In genomic region chr4:87100093-87100634, GRCh38 we compare ENCODE assay signal across 21 cellular contexts.
DNase-seq lines count a peak whose midpoint lies in the region; ATAC-seq and TF ChIP-seq lines count a peak whose summit lies in the region.
"Had no signal": no experiment of that assay in that cellular context is flagged by ENCODE, and none has a peak within 500 bp of the region (broad histone marks: within the 10 kb centered on the region; RNA-seq: fewer than 3 reads in every experiment).

No MANE protein-coding gene starts in this region.

- POLR2A ChIA-PET in T-cell (lab: Charles Lee): no interaction called here

- H3K79me1 ChIP-seq in mesenchymal stem cell (replicated peaks; ENCODE audit: low read length, poor library complexity, severe bottlenecking): peaks cover 10% of the 10 kb centered on the region

- DNase-seq in activated naive CD8-positive, alpha-beta T cell treated with anti-CD3 and anti-CD28 coated beads for 36 hours: no peak
- DNase-seq in T-cell (no peak), left lung (no peak), transverse colon (no peak), mesenchymal stem cell (no peak), NCI-H526 treated with DMSO at 0.1 percent for 48 hours (lab: John Stamatoyannopoulos, UW) (no peak)
- DNase-seq: activated CD4-positive, alpha-beta T cell treated with anti-CD3 and anti-CD28 coated beads, Interleukin-2, amount 50 U/mL, for 4 hours; activated gamma-delta T cell treated with Interleukin-2 at 50 U/mL for 16 hours; BE2C; left cardiac atrium; midbrain; NCI-H1930; NCI-H446; spleen; stimulated activated CD4-positive, alpha-beta T cell treated with anti-CD3 and anti-CD28 coated beads, Interleukin-4, amount 100 ng/mL, for 4 hours; WERI-Rb-1 had no signal

- H3K9me3 Mint-ChIP-seq in activated naive CD8-positive, alpha-beta T cell (ENCODE audit: low read depth): no peaks in the 10 kb centered on the region
- H3K9me3 Mint-ChIP-seq in activated naive CD8-positive, alpha-beta T cell treated with anti-CD3 and anti-CD28 coated beads for 36 hours: no peaks in the 10 kb centered on the region
- no peaks in the 10 kb centered on the region for H3K9me3 Mint-ChIP-seq in T-cell

- H4K91ac ChIP-seq in mesenchymal stem cell (ENCODE audit: low read length): no peak overlapping the region

- intact Hi-C loops in left lung (cut with DNase I) (no loop called here), transverse colon (cut with DNase I; ENCODE audit: low total_unique reads) (loop anchor here (10.0 kb wide), 1 partner anchor 165 kb away; the partner anchor contains the start of gene AFF1)

- CTCF ChIA-PET in T-cell (lab: Charles Lee): interaction anchor here in 1 of 2 donors (1.2 kb wide), 1 partner anchor 177 kb away, joined by 3 read pairs; no protein-coding TSS in a partner anchor

- ATAC-seq in T-cell (replicated peaks in 1 of 4) (no peak), left lung (peak; percentile 77), GM19023 (IDR thresholded peaks at IDR 0.05; ENCODE audit: unreplicated experiment) (no peak)
- ATAC-seq: left cardiac atrium, Panc1 had no signal

- no peak overlapping the region for H2AK5ac ChIP-seq in mesenchymal stem cell (ENCODE audit: low read length, severe bottlenecking)

- H2AFZ ChIP-seq in mesenchymal stem cell (ENCODE audit: low read depth, low read length): no peak overlapping the region

- no peak for TF ChIP-seq EP300 in transverse colon (IDR thresholded peaks at IDR 0.05; ENCODE audit: low read depth)

- no peak overlapping the region for H3K23ac ChIP-seq in mesenchymal stem cell (ENCODE audit: low read length in 2 of 2)

- peaks cover 5% of the 10 kb centered on the region for H3K36me3 Mint-ChIP-seq in activated naive CD8-positive, alpha-beta T cell
- peaks cover 6% of the 10 kb centered on the region for H3K36me3 Mint-ChIP-seq in activated naive CD8-positive, alpha-beta T cell treated with anti-CD3 and anti-CD28 coated beads for 36 hours
- peaks cover 21% of the 10 kb centered on the region for H3K36me3 Mint-ChIP-seq in T-cell

- peaks cover 14 to 37% of the 10 kb centered on the region in 2 donors for H3K4me1 ChIP-seq in left lung
- peaks cover 17 to 52% (median 26%) of the 10 kb centered on the region in 4 donors for H3K4me1 ChIP-seq in transverse colon
- peaks cover 3% of the 10 kb centered on the region for H3K4me1 ChIP-seq in mesenchymal stem cell (ENCODE audit: control insufficient read depth, insufficient read depth, low read depth, low read length)

- H3K4me2 ChIP-seq in mesenchymal stem cell (ENCODE audit: low read length, poor library complexity, severe bottlenecking): no peak overlapping the region
- H3K4me2 ChIP-seq: KMS-11 had no signal

- no peak overlapping the region for H3K4me3 Mint-ChIP-seq in activated naive CD8-positive, alpha-beta T cell
- H3K4me3 Mint-ChIP-seq in activated naive CD8-positive, alpha-beta T cell treated with anti-CD3 and anti-CD28 coated beads for 36 hours: no peak overlapping the region
- no peak overlapping the region for H3K4me3 Mint-ChIP-seq in T-cell

- TF ChIP-seq POLR2A in transverse colon (IDR thresholded peaks at IDR 0.05): no peak

- no peak overlapping the region for H2BK15ac ChIP-seq in mesenchymal stem cell (ENCODE audit: low read depth, poor library complexity, severe bottlenecking)

- H2BK5ac ChIP-seq in mesenchymal stem cell (ENCODE audit: low read depth, low read length, poor library complexity, severe bottlenecking): no peak overlapping the region

- TF ChIP-seq CTCF in left lung (IDR thresholded peaks at IDR 0.05): no peak
- no peak for TF ChIP-seq CTCF in transverse colon (IDR thresholded peaks at IDR 0.05)

- H3K27me3 Mint-ChIP-seq in activated naive CD8-positive, alpha-beta T cell: no peaks in the 10 kb centered on the region
- H3K27me3 Mint-ChIP-seq in activated naive CD8-positive, alpha-beta T cell treated with anti-CD3 and anti-CD28 coated beads for 36 hours: no peaks in the 10 kb centered on the region
- H3K27me3 Mint-ChIP-seq in T-cell: no peaks in the 10 kb centered on the region

- H2BK12ac ChIP-seq in mesenchymal stem cell (ENCODE audit: low read length in 2 of 2): no peak overlapping the region

- no peak overlapping the region for H4K8ac ChIP-seq in mesenchymal stem cell (ENCODE audit: low read length)

- no peak overlapping the region for H3K27ac ChIP-seq in left lung
- peak overlapping the region; percentile 1 to 45 (median 20) for H3K27ac ChIP-seq in transverse colon
- no peak overlapping the region for H3K27ac ChIP-seq in mesenchymal stem cell (ENCODE audit: low read length, poor library complexity, severe bottlenecking)
- H3K27ac ChIP-seq: ascending aorta, KMS-11, spleen, WERI-Rb-1 had no signal

- H3K27me3 ChIP-seq in left lung (no peaks in the 10 kb centered on the region), transverse colon (no peaks in the 10 kb centered on the region), mesenchymal stem cell (ENCODE audit: control insufficient read depth in 1 of 2, insufficient read depth in 1 of 2, low read length in 2 of 2) (no peaks in the 10 kb centered on the region)
- H3K27me3 ChIP-seq: ascending aorta, BE2C, spleen had no signal

- in situ Hi-C loops in transverse colon (cut with MboI; ENCODE audit: low pct_ligation_motif_present in 1 of 4, low pct_unique_long_range_greater_than_20kb in 1 of 4, low sequenced_read_pairs in 3 of 4): no loop called here

- H3K4me1 Mint-ChIP-seq in activated naive CD8-positive, alpha-beta T cell (ENCODE audit: low read depth): peaks cover 50% of the 10 kb centered on the region
- H3K4me1 Mint-ChIP-seq in activated naive CD8-positive, alpha-beta T cell treated with anti-CD3 and anti-CD28 coated beads for 36 hours: peaks cover 39% of the 10 kb centered on the region
- H3K4me1 Mint-ChIP-seq in T-cell: peaks cover 48 to 69% (median 68%) of the 10 kb centered on the region in 3 donors

- H3K4ac ChIP-seq in mesenchymal stem cell (ENCODE audit: low read depth in 1 of 2, low read length in 2 of 2): no peak overlapping the region

- H3K4me3 ChIP-seq in left lung (no peak overlapping the region), transverse colon (no peak overlapping the region), mesenchymal stem cell (ENCODE audit: insufficient read depth in 1 of 2, low read depth in 1 of 2, low read length in 2 of 2) (no peak overlapping the region)
- H3K4me3 ChIP-seq: ascending aorta, spleen had no signal

- H3K27ac Mint-ChIP-seq in activated naive CD8-positive, alpha-beta T cell: peak overlapping the region; percentile 61
- H3K27ac Mint-ChIP-seq in activated naive CD8-positive, alpha-beta T cell treated with anti-CD3 and anti-CD28 coated beads for 36 hours: no peak overlapping the region
- H3K27ac Mint-ChIP-seq in T-cell: peak overlapping the region; percentile 83 to 97

- H3K9ac ChIP-seq in mesenchymal stem cell (ENCODE audit: low read length): no peak overlapping the region
- H3K9ac ChIP-seq: KMS-11 had no signal

- no peaks in the 10 kb centered on the region for H3K9me3 ChIP-seq in left lung
- no peaks in the 10 kb centered on the region for H3K9me3 ChIP-seq in transverse colon
- no peaks in the 10 kb centered on the region for H3K9me3 ChIP-seq in mesenchymal stem cell (ENCODE audit: control insufficient read depth, low read length)
- H3K9me3 ChIP-seq: ascending aorta, BE2C, spleen had no signal

- peaks cover 0 to 4% of the 10 kb centered on the region in 2 donors for H3K36me3 ChIP-seq in left lung
- H3K36me3 ChIP-seq in transverse colon: no peaks in the 10 kb centered on the region
- H3K36me3 ChIP-seq in mesenchymal stem cell (ENCODE audit: control insufficient read depth in 1 of 2, insufficient read depth in 2 of 2, low read depth in 1 of 2, low read length in 2 of 2): peaks cover 0 to 12% of the 10 kb centered on the region in 2 experiments
- H3K36me3 ChIP-seq: BE2C had no signal

- H2BK120ac ChIP-seq in mesenchymal stem cell (ENCODE audit: low read depth, low read length): no peak overlapping the region

- H3K18ac ChIP-seq in mesenchymal stem cell (ENCODE audit: low read depth in 1 of 2, low read length in 2 of 2): no peak overlapping the region

- 72 to 79% methylated on average over 4 of the region's 4 CpGs for WGBS in transverse colon (ENCODE audit: low coverage in 1 of 2), 2 donors
- 91% methylated on average over 1 of the region's 4 CpGs for WGBS in mesenchymal stem cell

- H3K14ac ChIP-seq in mesenchymal stem cell (ENCODE audit: low read length in 2 of 2): no peak overlapping the region

Comparison
In these comparisons a context has a peak if more than half of its experiments do, and no peak if none do; other contexts are left out.
1. H3K27ac ChIP-seq: peak in transverse colon (4 of 4); none in left lung (0 of 2) and mesenchymal stem cell (single experiment).